Comparison of ENCODE assay signal across 24 cellular contexts in genomic region chr1:84833198-84833597, GRCh38. TPM values are rescaled to one million over a fixed set of nuclear protein-coding genes. Genes with fewer than 3 reads are reported as not detected.
"Had no signal": no experiment of that assay in that cellular context is flagged by ENCODE, and none has a peak within 500 bp of the region (broad histone marks: within the 10 kb centered on the region; RNA-seq: fewer than 3 reads in every experiment).

No MANE protein-coding gene starts in this region.

- H3K4me2 ChIP-seq: neural progenitor cell had no signal

- H3K36me3 ChIP-seq: left lung, neural progenitor cell, transverse colon had no signal

- H3K4me1 ChIP-seq: left lung, neural progenitor cell had no signal

- DNase-seq: activated CD4-positive, alpha-beta memory T cell treated with anti-CD3 and anti-CD28 coated beads, Interleukin-2, amount 10 ng/mL, durations not matched to agents 7 days and 5 days; activated CD4-positive, alpha-beta T cell treated with anti-CD3 and anti-CD28 coated beads, Interleukin-2, amount 10 ng/mL, durations not matched to agents 24 days and 14 days; activated effector memory CD4-positive, alpha-beta T cell treated with Interleukin-2 at 50 U/mL for 16 hours; activated naive CD4-positive, alpha-beta T cell treated with anti-CD3 and anti-CD28 coated beads for 36 hours; activated naive CD8-positive, alpha-beta T cell treated with anti-CD3 and anti-CD28 coated beads, Interleukin-2, amount 10 ng/mL, durations not matched to agents 7 days and 5 days; activated T-cell treated with anti-CD3 and anti-CD28 coated beads, Interleukin-2, amount 50 U/mL, for 72 hours; amygdala; cerebellar nuclear complex; erythroblast; foreskin keratinocyte; immature natural killer cell; kidney glomerular epithelial cell; left lung; naive thymus-derived CD8-positive, alpha-beta T cell; retina; stimulated activated CD4-positive, alpha-beta T cell treated with anti-CD3 and anti-CD28 coated beads, Interleukin-2, amount 100 ng/mL, for 48 hours; stimulated activated CD8-positive, alpha-beta memory T cell treated with anti-CD3 and anti-CD28 coated beads, Interleukin-4, amount 100 ng/mL, for 48 hours; stimulated activated naive B cell treated with anti-CD40 and anti-IgM and Interleukin-4, amounts not matched to agents 10 μg/mL and 1 μg/mL and 100 μg/mL, for 72 hours; transverse colon had no signal

- ATAC-seq: activated CD4-positive, CD25-positive, alpha-beta regulatory T cell treated with anti-CD3 and anti-CD28 coated beads, Interleukin-2, amount 50 U/mL, for 24 hours; activated T-cell treated with anti-CD3 and anti-CD28 coated beads, Interleukin-2, amount 50 U/mL, for 72 hours; foreskin keratinocyte; left lung; naive thymus-derived CD8-positive, alpha-beta T cell; stimulated activated naive B cell treated with anti-CD40 and anti-IgM and Interleukin-4, amounts not matched to agents 10 μg/mL and 1 μg/mL and 100 μg/mL, for 72 hours had no signal

- H2AFZ ChIP-seq: neural progenitor cell had no signal

- H3K9ac ChIP-seq: neural progenitor cell had no signal

- H3K27me3 ChIP-seq: foreskin keratinocyte, left lung, neural progenitor cell, transverse colon had no signal

- H3K9me3 ChIP-seq: left lung, transverse colon had no signal

- H3K4me3 ChIP-seq: coronary artery, left lung, neural progenitor cell, transverse colon had no signal

- H3K27ac ChIP-seq: coronary artery, foreskin keratinocyte, left lung, neural progenitor cell, transverse colon had no signal

RNA-seq across cellular contexts. Expression of gene LPAR3, which starts 59.8 kb away (rescaled TPM):
- total RNA-seq: lung microvascular endothelial cell, posterior vena cava had no signal
